ENCODE assay signal across 20 cellular contexts in the genomic region with DNA sequence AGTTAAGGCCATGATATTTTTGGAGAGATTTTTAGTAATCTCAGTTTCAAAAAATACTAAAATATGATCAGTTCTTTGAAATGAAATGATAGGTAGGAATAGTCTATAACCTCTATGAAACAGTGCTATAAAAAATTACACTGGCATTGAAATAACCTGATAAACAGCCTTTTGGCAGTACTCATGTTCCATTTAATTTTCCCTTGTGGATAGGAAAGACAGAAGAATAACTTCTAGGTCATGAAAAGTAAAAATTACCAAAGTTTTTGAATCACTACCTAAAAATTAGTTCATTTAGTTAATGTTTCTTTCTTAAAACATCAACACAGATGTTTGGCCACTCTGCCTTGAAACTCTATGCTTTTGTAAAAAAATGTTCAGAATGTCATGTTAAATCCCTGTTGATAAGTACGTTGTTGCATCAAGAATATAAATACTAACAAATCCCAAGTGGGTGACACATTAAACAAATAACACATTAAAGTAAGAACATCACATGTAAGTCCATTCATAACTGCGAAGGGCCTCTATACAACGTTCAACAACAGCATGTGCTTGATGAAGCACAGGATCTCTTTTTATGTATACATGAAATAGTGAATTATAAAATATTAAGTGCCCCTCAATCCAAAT.
DNase-seq lines count a peak whose midpoint lies in the region; ATAC-seq and TF ChIP-seq lines count a peak whose summit lies in the region.
"Had no signal": no experiment of that assay in that cellular context is flagged by ENCODE, and none has a peak within 500 bp of the region (broad histone marks: within the 10 kb centered on the region; RNA-seq: fewer than 3 reads in every experiment).

No MANE protein-coding gene starts in this region.

- no peak overlapping the region for H3K4me3 Mint-ChIP-seq in endothelial cell (ENCODE audit: unreplicated experiment)
- H3K4me3 Mint-ChIP-seq: activated CD4-positive, alpha-beta memory T cell treated with anti-CD3 and anti-CD28 coated beads for 36 hours; CD8-positive, alpha-beta T cell; endodermal cell; mesothelial cell of epicardium; nephron progenitor cell had no signal

- peaks cover 3% of the 10 kb centered on the region for H3K9me3 ChIP-seq in RWPE2 (ENCODE audit: severe bottlenecking)
- H3K9me3 ChIP-seq in suprapubic skin: no peaks in the 10 kb centered on the region
- no peaks in the 10 kb centered on the region for H3K9me3 ChIP-seq in PC-9 (ENCODE audit: insufficient read depth, low read depth)

- WGBS in suprapubic skin: 63% methylated on average over 3 of the region's 3 CpGs

- no peak for TF ChIP-seq EP300 in suprapubic skin (IDR thresholded peaks at IDR 0.05)

- CTCF ChIA-PET in PC-9 (lab: Charles Lee): no interaction called here

- no peak for TF ChIP-seq POLR2A in suprapubic skin (IDR thresholded peaks at IDR 0.05)

- POLR2A ChIA-PET in PC-9 (lab: Charles Lee; ENCODE audit: unreplicated experiment): no interaction called here

- H3K4me1 ChIP-seq in RWPE2 (ENCODE audit: insufficient read depth, poor library complexity, severe bottlenecking) (peaks cover 11% of the 10 kb centered on the region), suprapubic skin (peaks cover 2% of the 10 kb centered on the region), PC-9 (replicated peaks; ENCODE audit: insufficient read depth) (no peaks in the 10 kb centered on the region)

- no peak overlapping the region for H3K4me2 ChIP-seq in PC-9

- no peaks in the 10 kb centered on the region for H3K79me2 ChIP-seq in PC-9 (ENCODE audit: low read depth)

- peaks cover 1% of the 10 kb centered on the region for H3K27me3 Mint-ChIP-seq in endothelial cell (ENCODE audit: unreplicated experiment)
- H3K27me3 Mint-ChIP-seq: activated CD4-positive, alpha-beta memory T cell treated with anti-CD3 and anti-CD28 coated beads for 36 hours had no signal

- H3K4me3 ChIP-seq in RWPE2 (ENCODE audit: severe bottlenecking) (no peak overlapping the region), fibroblast of mammary gland (ENCODE audit: control insufficient read depth, low read depth, low read length) (no peak overlapping the region), suprapubic skin (no peak overlapping the region), PC-9 (no peak overlapping the region)

- ATAC-seq in RWPE2 (ENCODE audit: low read depth): peak; percentile 27; the same call in 1 of the 3 replicates
- ATAC-seq in sciatic nerve: peak; percentile 66
- no peak for ATAC-seq in GM19467 (IDR thresholded peaks at IDR 0.05; ENCODE audit: unreplicated experiment)
- ATAC-seq: CD8-positive, alpha-beta T cell had no signal

- peaks cover 8% of the 10 kb centered on the region for H3K36me3 Mint-ChIP-seq in endothelial cell (ENCODE audit: low read depth, unreplicated experiment)
- H3K36me3 Mint-ChIP-seq: activated CD4-positive, alpha-beta memory T cell treated with anti-CD3 and anti-CD28 coated beads for 36 hours had no signal

- H3K9me3 Mint-ChIP-seq in endothelial cell (ENCODE audit: unreplicated experiment): no peaks in the 10 kb centered on the region
- H3K9me3 Mint-ChIP-seq: activated CD4-positive, alpha-beta memory T cell treated with anti-CD3 and anti-CD28 coated beads for 36 hours; CD8-positive, alpha-beta T cell; mesothelial cell of epicardium; nephron progenitor cell had no signal

- H2AFZ ChIP-seq in PC-9: no peak overlapping the region

- no peaks in the 10 kb centered on the region for H3K9me2 ChIP-seq in PC-9 (ENCODE audit: insufficient read depth)

- DNase-seq in DMS53 treated with DMSO at 0.1 percent for 48 hours (lab: John Stamatoyannopoulos, UW; ENCODE audit: unreplicated experiment) (peak; percentile 51), RWPE2 (ENCODE audit: low spot score) (no peak), fibroblast of mammary gland (ENCODE audit: low read depth) (peak; percentile 87), sciatic nerve (ENCODE audit: low spot score) (no peak), endothelial cell (ENCODE audit: low spot score) (no peak), suprapubic skin (ENCODE audit: low spot score in 2 of 2) (no peak), PC-9 (no peak)
- DNase-seq: activated CD4-positive, alpha-beta memory T cell treated with anti-CD3 and anti-CD28 coated beads for 36 hours; activated gamma-delta T cell treated with Interleukin-2 at 50 U/mL for 16 hours; activated T-cell treated with anti-CD3 and anti-CD28 coated beads for 4 hours; amygdala; CD8-positive, alpha-beta T cell; cerebellar nuclear complex; DND-41; endodermal cell; NCI-H1417 treated with DMSO at 0.1 percent for 48 hours; NCI-H524 treated with DMSO at 0.1 percent for 48 hours; nephron progenitor cell had no signal

- TF ChIP-seq CTCF in RWPE2 (IDR thresholded peaks at IDR 0.05; ENCODE audit: poor library complexity, severe bottlenecking) (no peak), fibroblast of mammary gland (conservative IDR thresholded peaks at IDR 0.05; ENCODE audit: control insufficient read depth, insufficient read depth, low read depth, low read length) (no peak), endothelial cell (IDR thresholded peaks at IDR 0.05; ENCODE audit: unreplicated experiment) (no peak), suprapubic skin (IDR thresholded peaks at IDR 0.05) (no peak), PC-9 (conservative IDR thresholded peaks at IDR 0.05) (no peak)

- H3K36me3 ChIP-seq in RWPE2 (ENCODE audit: low read depth) (no peaks in the 10 kb centered on the region; the same call in 1 of the 2 replicates), suprapubic skin (peaks cover 7% of the 10 kb centered on the region), PC-9 (ENCODE audit: low read depth) (no peaks in the 10 kb centered on the region)

- H3K27ac Mint-ChIP-seq in endothelial cell (ENCODE audit: unreplicated experiment): no peak overlapping the region
- H3K27ac Mint-ChIP-seq: activated CD4-positive, alpha-beta memory T cell treated with anti-CD3 and anti-CD28 coated beads for 36 hours; CD8-positive, alpha-beta T cell; endodermal cell; mesothelial cell of epicardium; nephron progenitor cell had no signal

- H3F3A ChIP-seq in PC-9 (ENCODE audit: insufficient read depth, low read depth): no peaks in the 10 kb centered on the region

- H3K27me3 ChIP-seq in RWPE2 (ENCODE audit: insufficient read depth, poor library complexity, severe bottlenecking) (no peaks in the 10 kb centered on the region), suprapubic skin (no peaks in the 10 kb centered on the region), PC-9 (ENCODE audit: insufficient read depth, low read depth) (no peaks in the 10 kb centered on the region)

- no TSS peak for BruUV-seq in PC-9 (replicated peaks; lab: Mats Ljungman, UMichigan)

- no peaks in the 10 kb centered on the region for H4K20me1 ChIP-seq in PC-9 (ENCODE audit: insufficient read depth)

- intact Hi-C loops in sciatic nerve (cut with DNase I): no loop called here
- intact Hi-C loops in PC-9 (cut with micrococcal nuclease; ENCODE audit: unreplicated experiment): no loop called here

- H3K4me1 Mint-ChIP-seq in endothelial cell (ENCODE audit: unreplicated experiment): no peaks in the 10 kb centered on the region

- H3K27ac ChIP-seq in RWPE2 (ENCODE audit: poor library complexity, severe bottlenecking) (no peak overlapping the region), suprapubic skin (no peak overlapping the region), PC-9 (no peak overlapping the region)

Comparison
In these comparisons a context has a peak if more than half of its experiments do, and no peak if none do; other contexts are left out.
1. DNase-seq: peak in DMS53 treated with DMSO at 0.1 percent for 48 hours (single experiment) and fibroblast of mammary gland (single experiment); none in RWPE2 (single experiment), sciatic nerve (single experiment), endothelial cell (single experiment), suprapubic skin (0 of 2) and PC-9 (0 of 2).